Comparison of ENCODE assay signal across 14 cellular contexts in genomic region chr14:104685216-104685997, GRCh38. TPM values are rescaled to one million over a fixed set of nuclear protein-coding genes. Genes with fewer than 3 reads are reported as not detected.
A peak's percentile ranks its signal among the peaks of the same experiment; 100 is the strongest.
DNase-seq lines count a peak whose midpoint lies in the region; ATAC-seq and TF ChIP-seq lines count a peak whose summit lies in the region.
"Had no signal": no experiment of that assay in that cellular context is flagged by ENCODE, and none has a peak within 500 bp of the region (broad histone marks: within the 10 kb centered on the region; RNA-seq: fewer than 3 reads in every experiment).

No MANE protein-coding gene starts in this region.

- H3K27ac ChIP-seq in neuronal stem cell (replicated peaks; ENCODE audit: low read length), result no peak overlapping the region
- no peak overlapping the region for H3K27ac ChIP-seq in gastrocnemius medialis
- H3K27ac ChIP-seq: heart right ventricle, HL-60 had no signal

- H4K91ac ChIP-seq in neuronal stem cell (ENCODE audit: low read depth, low read length, poor library complexity), result no peak overlapping the region

- H2BK12ac ChIP-seq in neuronal stem cell (ENCODE audit: low read length), result peak overlapping the region; percentile 86

- H3K23ac ChIP-seq in neuronal stem cell (ENCODE audit: low read depth, low read length, poor library complexity), result no peak overlapping the region

- no peak overlapping the region for H3K4me3 ChIP-seq in neuronal stem cell (ENCODE audit: low read length in 2 of 2)
- H3K4me3 ChIP-seq in gastrocnemius medialis, result no peak overlapping the region
- H3K4me3 ChIP-seq: heart right ventricle had no signal

- no peak overlapping the region for H3K9ac ChIP-seq in neuronal stem cell (ENCODE audit: low read depth, low read length, poor library complexity)

- no peak for TF ChIP-seq CTCF in gastrocnemius medialis (IDR thresholded peaks at IDR 0.05 in 4 of 5, conservative IDR thresholded peaks at IDR 0.05 in 1 of 5)

- POLR2A ChIA-PET in activated CD4-positive, alpha-beta T cell treated with anti-CD3 and anti-CD28 coated beads for 36 hours (lab: Charles Lee), result no interaction called here

- ATAC-seq in activated CD4-positive, alpha-beta T cell treated with anti-CD3 and anti-CD28 coated beads for 36 hours, result peak; percentile 14
- ATAC-seq in stimulated activated effector memory CD8-positive, alpha-beta T cell treated with anti-CD3 and anti-CD28 coated beads, Interleukin-12 subunit alpha, Interleukin-12 subunit beta, amount 100 ng/mL, for 72 hours, result no peak
- no peak for ATAC-seq in GM21825 (IDR thresholded peaks at IDR 0.05; ENCODE audit: unreplicated experiment)
- no peak for ATAC-seq in gastrocnemius medialis
- ATAC-seq: heart right ventricle had no signal

- no peak overlapping the region for H4K8ac ChIP-seq in neuronal stem cell (ENCODE audit: low read depth, low read length)

- peaks cover 2 to 8% of the 10 kb centered on the region in 2 donors for H3K9me3 ChIP-seq in neuronal stem cell (replicated peaks in 1 of 2; ENCODE audit: control insufficient read depth in 2 of 2, insufficient read depth in 1 of 2, low read depth in 1 of 2, low read length in 2 of 2)
- no peaks in the 10 kb centered on the region for H3K9me3 ChIP-seq in gastrocnemius medialis
- H3K9me3 ChIP-seq: heart right ventricle had no signal

- no peak overlapping the region for H3K14ac ChIP-seq in neuronal stem cell (ENCODE audit: low read length)

- TF ChIP-seq POLR2A in gastrocnemius medialis (IDR thresholded peaks at IDR 0.05), result no peak

- no peaks in the 10 kb centered on the region for H3K9me3 Mint-ChIP-seq in activated CD4-positive, alpha-beta T cell treated with anti-CD3 and anti-CD28 coated beads for 36 hours (ENCODE audit: low read depth)
- no peaks in the 10 kb centered on the region for H3K9me3 Mint-ChIP-seq in IgD-negative memory B cell
- no peaks in the 10 kb centered on the region for H3K9me3 Mint-ChIP-seq in activated T-helper 2 cell treated with anti-CD3 and anti-CD28 coated beads, Interferon-gamma antibody, Interleukin-2, Interleukin-4, amounts not matched to agents 10 μg/mL and 5 μg/mL and 100 μg/mL, durations not matched to agents 14 hours and 24 hours and 36 hours
- H3K9me3 Mint-ChIP-seq in stimulated activated effector memory CD8-positive, alpha-beta T cell treated with anti-CD3 and anti-CD28 coated beads, Interleukin-12 subunit alpha, Interleukin-12 subunit beta, amount 100 ng/mL, for 72 hours, result no peaks in the 10 kb centered on the region

- H3K27ac Mint-ChIP-seq in activated CD4-positive, alpha-beta T cell treated with anti-CD3 and anti-CD28 coated beads for 36 hours, result no peak overlapping the region
- peak overlapping the region in 2 of 3 donors; percentile 63 to 80 for H3K27ac Mint-ChIP-seq in IgD-negative memory B cell
- H3K27ac Mint-ChIP-seq in activated T-helper 2 cell treated with anti-CD3 and anti-CD28 coated beads, Interferon-gamma antibody, Interleukin-2, Interleukin-4, amounts not matched to agents 10 μg/mL and 5 μg/mL and 100 μg/mL, durations not matched to agents 14 hours and 24 hours and 36 hours, result peak overlapping the region; percentile 46
- H3K27ac Mint-ChIP-seq in stimulated activated effector memory CD8-positive, alpha-beta T cell treated with anti-CD3 and anti-CD28 coated beads, Interleukin-12 subunit alpha, Interleukin-12 subunit beta, amount 100 ng/mL, for 72 hours, result no peak overlapping the region

- no CpG with 5 or more reads among the region's 4 CpGs for WGBS in neuronal stem cell (ENCODE audit: extremely low coverage in 2 of 2, insufficient read length in 2 of 2, insufficient replicate concordance in 1 of 2), 2 donors

- no peaks in the 10 kb centered on the region for H3K27me3 Mint-ChIP-seq in activated CD4-positive, alpha-beta T cell treated with anti-CD3 and anti-CD28 coated beads for 36 hours
- H3K27me3 Mint-ChIP-seq in IgD-negative memory B cell, result peaks cover 2% of the 10 kb centered on the region
- H3K27me3 Mint-ChIP-seq in activated T-helper 2 cell treated with anti-CD3 and anti-CD28 coated beads, Interferon-gamma antibody, Interleukin-2, Interleukin-4, amounts not matched to agents 10 μg/mL and 5 μg/mL and 100 μg/mL, durations not matched to agents 14 hours and 24 hours and 36 hours (ENCODE audit: low read depth), result peaks cover 2% of the 10 kb centered on the region

- no peak overlapping the region for H2AFZ ChIP-seq in neuronal stem cell (ENCODE audit: low read length)

- H3K4me1 ChIP-seq in neuronal stem cell (ENCODE audit: control insufficient read depth in 2 of 2, insufficient read depth in 1 of 2, low read depth in 1 of 2, low read length in 2 of 2) (peaks cover 46 to 54% of the 10 kb centered on the region in 2 donors), gastrocnemius medialis (peaks cover 38 to 44% of the 10 kb centered on the region in 2 donors)

- peaks cover 7% of the 10 kb centered on the region for H3K79me1 ChIP-seq in neuronal stem cell (ENCODE audit: low read depth, low read length)

- intact Hi-C loops in activated CD4-positive, alpha-beta T cell treated with anti-CD3 and anti-CD28 coated beads for 36 hours (cut with DNase I, micrococcal nuclease), result no loop called here
- intact Hi-C loops in activated T-helper 2 cell treated with anti-CD3 and anti-CD28 coated beads, Interferon-gamma antibody, Interleukin-2, Interleukin-4, amounts not matched to agents 10 μg/mL and 5 μg/mL and 100 μg/mL, durations not matched to agents 14 hours and 24 hours and 36 hours (cut with micrococcal nuclease), result no loop called here
- intact Hi-C loops in gastrocnemius medialis (cut with DNase I; ENCODE audit: low total_unique reads), result no loop called here

- H3K4ac ChIP-seq in neuronal stem cell (ENCODE audit: low read length), result no peak overlapping the region

- H3K27me3 ChIP-seq in neuronal stem cell (ENCODE audit: control insufficient read depth in 3 of 3, insufficient read depth in 3 of 3, low read depth in 1 of 3, low read length in 3 of 3) (peaks cover 0 to 3% (median 0%) of the 10 kb centered on the region in 3 experiments), gastrocnemius medialis (no peaks in the 10 kb centered on the region)
- H3K27me3 ChIP-seq: heart right ventricle had no signal

- peak overlapping the region; percentile 52 for H3K18ac ChIP-seq in neuronal stem cell (ENCODE audit: low read length)

- peaks cover 18% of the 10 kb centered on the region for H3K4me1 Mint-ChIP-seq in activated CD4-positive, alpha-beta T cell treated with anti-CD3 and anti-CD28 coated beads for 36 hours
- H3K4me1 Mint-ChIP-seq in IgD-negative memory B cell, result peaks cover 24 to 32% (median 25%) of the 10 kb centered on the region in 3 donors
- H3K4me1 Mint-ChIP-seq in activated T-helper 2 cell treated with anti-CD3 and anti-CD28 coated beads, Interferon-gamma antibody, Interleukin-2, Interleukin-4, amounts not matched to agents 10 μg/mL and 5 μg/mL and 100 μg/mL, durations not matched to agents 14 hours and 24 hours and 36 hours (ENCODE audit: low read depth), result peaks cover 27% of the 10 kb centered on the region
- H3K4me1 Mint-ChIP-seq in stimulated activated effector memory CD8-positive, alpha-beta T cell treated with anti-CD3 and anti-CD28 coated beads, Interleukin-12 subunit alpha, Interleukin-12 subunit beta, amount 100 ng/mL, for 72 hours, result peaks cover 29% of the 10 kb centered on the region

- peak; percentile 41 for DNase-seq in activated CD4-positive, alpha-beta T cell treated with anti-CD3 and anti-CD28 coated beads for 36 hours
- DNase-seq in activated CD4-positive, alpha-beta T cell treated with anti-CD3 and anti-CD28 coated beads for 1 hour, result no peak
- DNase-seq in activated T-helper 2 cell treated with anti-CD3 and anti-CD28 coated beads, Interferon-gamma antibody, Interleukin-2, Interleukin-4, amounts not matched to agents 10 μg/mL and 5 μg/mL and 100 μg/mL, durations not matched to agents 14 hours and 24 hours and 36 hours (ENCODE audit: low spot score), result no peak
- DNase-seq in neuronal stem cell (ENCODE audit: low spot score) (no peak), gastrocnemius medialis (no peak)
- no peak for DNase-seq in stimulated activated effector memory CD8-positive, alpha-beta T cell treated with anti-CD3 and anti-CD28 coated beads, Interleukin-12 subunit alpha, Interleukin-12 subunit beta, amount 100 ng/mL, for 72 hours (ENCODE audit: low spot score in 2 of 2)
- DNase-seq: heart right ventricle; mammary epithelial cell; NCI-H1092 treated with DMSO at 0.1 percent for 48 hours; NCI-H774; stimulated activated CD4-positive, alpha-beta T cell treated with anti-CD3 and anti-CD28 coated beads, Interleukin-4, amount 100 ng/mL, for 1 hour had no signal

- H2BK15ac ChIP-seq in neuronal stem cell (ENCODE audit: low read length), result peak overlapping the region; percentile 56

- H3K36me3 ChIP-seq in neuronal stem cell (replicated peaks in 1 of 2; ENCODE audit: control insufficient read depth in 2 of 2, insufficient read depth in 2 of 2, low read length in 2 of 2) (no peaks in the 10 kb centered on the region), gastrocnemius medialis (no peaks in the 10 kb centered on the region)
- H3K36me3 ChIP-seq: heart right ventricle had no signal

- CTCF ChIA-PET in activated CD4-positive, alpha-beta T cell treated with anti-CD3 and anti-CD28 coated beads for 36 hours (lab: Charles Lee), result no interaction called here

- no peaks in the 10 kb centered on the region for H3K36me3 Mint-ChIP-seq in activated CD4-positive, alpha-beta T cell treated with anti-CD3 and anti-CD28 coated beads for 36 hours (ENCODE audit: low read depth)
- H3K36me3 Mint-ChIP-seq in IgD-negative memory B cell, result no peaks in the 10 kb centered on the region
- H3K36me3 Mint-ChIP-seq in activated T-helper 2 cell treated with anti-CD3 and anti-CD28 coated beads, Interferon-gamma antibody, Interleukin-2, Interleukin-4, amounts not matched to agents 10 μg/mL and 5 μg/mL and 100 μg/mL, durations not matched to agents 14 hours and 24 hours and 36 hours (ENCODE audit: low read depth), result no peaks in the 10 kb centered on the region
- H3K36me3 Mint-ChIP-seq in stimulated activated effector memory CD8-positive, alpha-beta T cell treated with anti-CD3 and anti-CD28 coated beads, Interleukin-12 subunit alpha, Interleukin-12 subunit beta, amount 100 ng/mL, for 72 hours, result no peaks in the 10 kb centered on the region

- no peak overlapping the region for H3K4me3 Mint-ChIP-seq in activated CD4-positive, alpha-beta T cell treated with anti-CD3 and anti-CD28 coated beads for 36 hours
- peak overlapping the region; percentile 58 to 87 (median 78) for H3K4me3 Mint-ChIP-seq in IgD-negative memory B cell
- peak overlapping the region; percentile 45 for H3K4me3 Mint-ChIP-seq in activated T-helper 2 cell treated with anti-CD3 and anti-CD28 coated beads, Interferon-gamma antibody, Interleukin-2, Interleukin-4, amounts not matched to agents 10 μg/mL and 5 μg/mL and 100 μg/mL, durations not matched to agents 14 hours and 24 hours and 36 hours (ENCODE audit: low read depth)
- H3K4me3 Mint-ChIP-seq in stimulated activated effector memory CD8-positive, alpha-beta T cell treated with anti-CD3 and anti-CD28 coated beads, Interleukin-12 subunit alpha, Interleukin-12 subunit beta, amount 100 ng/mL, for 72 hours, result no peak overlapping the region

- no peak overlapping the region for H2BK5ac ChIP-seq in neuronal stem cell (ENCODE audit: low read length)

- in situ Hi-C loops in gastrocnemius medialis (cut with MboI; ENCODE audit: low sequenced_read_pairs in 4 of 4), result no loop called here

- no peak overlapping the region for H3K4me2 ChIP-seq in neuronal stem cell (ENCODE audit: insufficient read depth, low read length, poor library complexity, severe bottlenecking)

- no peak overlapping the region for H2BK120ac ChIP-seq in neuronal stem cell (ENCODE audit: low read depth, low read length)

- peak overlapping the region; percentile 77 for H2AK5ac ChIP-seq in neuronal stem cell (ENCODE audit: low read depth, low read length)

RNA-seq across cellular contexts. Expression of gene INF2, which starts 4.0 kb away (rescaled TPM):
- total RNA-seq in activated CD4-positive, alpha-beta T cell treated with anti-CD3 and anti-CD28 coated beads for 36 hours, result 10 to 100 TPM; 60.8 to 66.0 TPM
- polyA plus RNA-seq in IgD-negative memory B cell, result 10.8 TPM
- 93.7 and 93.8 TPM in 2 replicates for total RNA-seq in activated T-helper 2 cell treated with anti-CD3 and anti-CD28 coated beads, Interferon-gamma antibody, Interleukin-2, Interleukin-4, amounts not matched to agents 10 μg/mL and 5 μg/mL and 100 μg/mL, durations not matched to agents 14 hours and 24 hours and 36 hours
- 19.0 TPM for polyA plus RNA-seq in neuronal stem cell (2013, experiment 1 of 2)
- polyA plus RNA-seq in neuronal stem cell (2013, experiment 2 of 2), result 19.6 TPM
- 10 to 100 TPM; 11.6 to 34.6 (median 19.7) TPM for total RNA-seq in gastrocnemius medialis

RNA-seq across cellular contexts. Expression of gene ADSS1, which starts 38.6 kb away (rescaled TPM):
- total RNA-seq in activated CD4-positive, alpha-beta T cell treated with anti-CD3 and anti-CD28 coated beads for 36 hours, result 1 to 10 TPM; 2.2 to 3.2 TPM
- polyA plus RNA-seq in IgD-negative memory B cell, result not detected
- total RNA-seq in activated T-helper 2 cell treated with anti-CD3 and anti-CD28 coated beads, Interferon-gamma antibody, Interleukin-2, Interleukin-4, amounts not matched to agents 10 μg/mL and 5 μg/mL and 100 μg/mL, durations not matched to agents 14 hours and 24 hours and 36 hours, result 1.1 and 2.4 TPM in 2 replicates
- 23.8 TPM for polyA plus RNA-seq in neuronal stem cell (2013, experiment 1 of 2)
- 21.4 TPM for polyA plus RNA-seq in neuronal stem cell (2013, experiment 2 of 2)
- 100 to 1,000 TPM; 165 to 577 (median 232) TPM for total RNA-seq in gastrocnemius medialis

Comparison
In these comparisons a context has a peak if more than half of its experiments do, and no peak if none do; other contexts are left out.
1. H3K27ac Mint-ChIP-seq: peak in IgD-negative memory B cell (2 of 3) and activated T-helper 2 cell treated with anti-CD3 and anti-CD28 coated beads, Interferon-gamma antibody, Interleukin-2, Interleukin-4, amounts not matched to agents 10 μg/mL and 5 μg/mL and 100 μg/mL, durations not matched to agents 14 hours and 24 hours and 36 hours (single experiment); none in activated CD4-positive, alpha-beta T cell treated with anti-CD3 and anti-CD28 coated beads for 36 hours (single experiment) and stimulated activated effector memory CD8-positive, alpha-beta T cell treated with anti-CD3 and anti-CD28 coated beads, Interleukin-12 subunit alpha, Interleukin-12 subunit beta, amount 100 ng/mL, for 72 hours (single experiment).
2. H3K4me3 Mint-ChIP-seq: peak in IgD-negative memory B cell (4 of 4) and activated T-helper 2 cell treated with anti-CD3 and anti-CD28 coated beads, Interferon-gamma antibody, Interleukin-2, Interleukin-4, amounts not matched to agents 10 μg/mL and 5 μg/mL and 100 μg/mL, durations not matched to agents 14 hours and 24 hours and 36 hours (single experiment); none in activated CD4-positive, alpha-beta T cell treated with anti-CD3 and anti-CD28 coated beads for 36 hours (single experiment) and stimulated activated effector memory CD8-positive, alpha-beta T cell treated with anti-CD3 and anti-CD28 coated beads, Interleukin-12 subunit alpha, Interleukin-12 subunit beta, amount 100 ng/mL, for 72 hours (single experiment).
3. RNA of gene ADSS1, which starts 38.6 kb away (total RNA-seq): 165 to 577 TPM in gastrocnemius medialis; 2.2 to 3.2 TPM in activated CD4-positive, alpha-beta T cell treated with anti-CD3 and anti-CD28 coated beads for 36 hours and 1.1 to 2.4 TPM in activated T-helper 2 cell treated with anti-CD3 and anti-CD28 coated beads, Interferon-gamma antibody, Interleukin-2, Interleukin-4, amounts not matched to agents 10 μg/mL and 5 μg/mL and 100 μg/mL, durations not matched to agents 14 hours and 24 hours and 36 hours; every median in the first group is over 10 times any median in the second.